ENCODE assay signal across 1 cellular context in genomic region chr12:124855275-124855957, GRCh38.
TF ChIP-seq lines count a peak whose summit lies in the region.

No MANE protein-coding gene starts in this region.

TF ChIP-seq in HepG2, 621 proteins besides CTCF, POLR2A, EP300 and RAD21 (continues in another document):
- TF ChIP-seq FOXA3 (CRISPR knock-in tag; IDR thresholded peaks at IDR 0.05) (0 out of 2 replicates have a peak, but pooled peaks have one; percentile 24), HMG20A (CRISPR knock-in tag; IDR thresholded peaks at IDR 0.05; ENCODE audit: borderline replicate concordance) (peak; percentile 35; the same call in 1 of the 2 replicates), RXRB (CRISPR knock-in tag; IDR thresholded peaks at IDR 0.05; ENCODE audit: borderline replicate concordance) (peak; percentile 82), NFIC (IDR thresholded peaks at IDR 0.05; ENCODE audit: low read length) (peak; percentile 23; the same call in 1 of the 2 replicates), MYPOP (CRISPR knock-in tag; IDR thresholded peaks at IDR 0.05) (no peak), ZNF17 (CRISPR knock-in tag; IDR thresholded peaks at IDR 0.05) (no peak), TARDBP (CRISPR knock-in tag; IDR thresholded peaks at IDR 0.05) (0 out of 2 replicates have a peak, but pooled peaks have one; percentile 43), RARA (CRISPR knock-in tag; IDR thresholded peaks at IDR 0.05) (peak; percentile 80), MED1 (CRISPR knock-in tag; IDR thresholded peaks at IDR 0.05) (peak; percentile 62), TBX2 (CRISPR knock-in tag; IDR thresholded peaks at IDR 0.05; ENCODE audit: borderline replicate concordance) (peak; percentile 27; the same call in 1 of the 2 replicates), PHF21A (CRISPR knock-in tag; IDR thresholded peaks at IDR 0.05) (peak; percentile 56; the same call in 1 of the 2 replicates), NCOR1 (IDR thresholded peaks at IDR 0.05; ENCODE audit: borderline replicate concordance, low read length) (peak; percentile 72; the same call in 1 of the 2 replicates), ZBTB40 (IDR thresholded peaks at IDR 0.05) (no peak), ZBTB40 (CRISPR knock-in tag; IDR thresholded peaks at IDR 0.05) (peak; percentile 2; the same call in 1 of the 2 replicates), IKZF5 (CRISPR knock-in tag; IDR thresholded peaks at IDR 0.05) (peak; percentile 51; the same call in 1 of the 2 replicates), ZBTB7B (CRISPR knock-in tag; IDR thresholded peaks at IDR 0.05) (0 out of 2 replicates have a peak, but pooled peaks have one; percentile 23), SAP130 (CRISPR knock-in tag; IDR thresholded peaks at IDR 0.05; ENCODE audit: low read depth) (0 out of 2 replicates have a peak, but pooled peaks have one; percentile 22), ZNF839 (CRISPR knock-in tag; IDR thresholded peaks at IDR 0.05; ENCODE audit: borderline replicate concordance) (no peak), SKI (IDR thresholded peaks at IDR 0.05; ENCODE audit: partially characterized antibody) (peak; percentile 76), KLF12 (CRISPR knock-in tag; IDR thresholded peaks at IDR 0.05; ENCODE audit: borderline replicate concordance) (no peak), FOXK1 (CRISPR knock-in tag; IDR thresholded peaks at IDR 0.05; ENCODE audit: borderline replicate concordance, low read depth) (peak; percentile 61; the same call in 1 of the 2 replicates), ZBTB4 (CRISPR knock-in tag; IDR thresholded peaks at IDR 0.05; ENCODE audit: borderline replicate concordance) (0 out of 2 replicates have a peak, but pooled peaks have one; percentile 32), ZNF577 (CRISPR knock-in tag; IDR thresholded peaks at IDR 0.05; ENCODE audit: borderline replicate concordance, low read depth) (no peak), RFXANK (CRISPR knock-in tag; IDR thresholded peaks at IDR 0.05) (no peak), SOX13 (IDR thresholded peaks at IDR 0.05) (no peak), SOX13 (CRISPR knock-in tag; conservative IDR thresholded peaks at IDR 0.05 in 1 of 2, IDR thresholded peaks at IDR 0.05 in 1 of 2) (peak in 1 of 2 experiments; percentile 63; a peak in 2 of 4 replicates), ZFP91 (CRISPR knock-in tag; IDR thresholded peaks at IDR 0.05; ENCODE audit: borderline replicate concordance) (peak; percentile 93), KMT2B (CRISPR knock-in tag; IDR thresholded peaks at IDR 0.05) (no peak), MEF2D (CRISPR knock-in tag; IDR thresholded peaks at IDR 0.05) (peak; percentile 17; the same call in 1 of the 2 replicates), AHR (CRISPR knock-in tag; IDR thresholded peaks at IDR 0.05) (no peak), HNF4A (CRISPR knock-in tag; IDR thresholded peaks at IDR 0.05) (peak; percentile 41), BCL6 (CRISPR knock-in tag; IDR thresholded peaks at IDR 0.05) (peak; percentile 75), PATZ1 (CRISPR knock-in tag; IDR thresholded peaks at IDR 0.05) (peak; percentile 33; the same call in 1 of the 2 replicates), MYC (CRISPR knock-in tag; IDR thresholded peaks at IDR 0.05; ENCODE audit: borderline replicate concordance) (0 out of 2 replicates have a peak, but pooled peaks have one; percentile 11), ZNF619 (CRISPR knock-in tag; IDR thresholded peaks at IDR 0.05) (0 out of 2 replicates have a peak, but pooled peaks have one; percentile 2), GATAD2A (CRISPR knock-in tag; IDR thresholded peaks at IDR 0.05) (peak; percentile 55), TOE1 (CRISPR knock-in tag; IDR thresholded peaks at IDR 0.05) (no peak), ZNF441 (CRISPR knock-in tag; IDR thresholded peaks at IDR 0.05; ENCODE audit: borderline replicate concordance) (peak; percentile 68; the same call in 1 of the 2 replicates), ZFP37 (CRISPR knock-in tag; IDR thresholded peaks at IDR 0.05; ENCODE audit: borderline replicate concordance) (0 out of 2 replicates have a peak, but pooled peaks have one; percentile 36), FOXP4 (CRISPR knock-in tag; IDR thresholded peaks at IDR 0.05) (peak; percentile 73), FOXO1 (CRISPR knock-in tag; IDR thresholded peaks at IDR 0.05) (0 out of 2 replicates have a peak, but pooled peaks have one; percentile 44), KLF16 (CRISPR knock-in tag; IDR thresholded peaks at IDR 0.05) (peak in 1 of 2 experiments; percentile 32; a peak in 1 of 4 replicates), SOX5 (CRISPR knock-in tag; IDR thresholded peaks at IDR 0.05; ENCODE audit: borderline replicate concordance) (peak; percentile 73; the same call in 1 of the 2 replicates)
